ENCODE assay signal across 15 cellular contexts in the genomic region with DNA sequence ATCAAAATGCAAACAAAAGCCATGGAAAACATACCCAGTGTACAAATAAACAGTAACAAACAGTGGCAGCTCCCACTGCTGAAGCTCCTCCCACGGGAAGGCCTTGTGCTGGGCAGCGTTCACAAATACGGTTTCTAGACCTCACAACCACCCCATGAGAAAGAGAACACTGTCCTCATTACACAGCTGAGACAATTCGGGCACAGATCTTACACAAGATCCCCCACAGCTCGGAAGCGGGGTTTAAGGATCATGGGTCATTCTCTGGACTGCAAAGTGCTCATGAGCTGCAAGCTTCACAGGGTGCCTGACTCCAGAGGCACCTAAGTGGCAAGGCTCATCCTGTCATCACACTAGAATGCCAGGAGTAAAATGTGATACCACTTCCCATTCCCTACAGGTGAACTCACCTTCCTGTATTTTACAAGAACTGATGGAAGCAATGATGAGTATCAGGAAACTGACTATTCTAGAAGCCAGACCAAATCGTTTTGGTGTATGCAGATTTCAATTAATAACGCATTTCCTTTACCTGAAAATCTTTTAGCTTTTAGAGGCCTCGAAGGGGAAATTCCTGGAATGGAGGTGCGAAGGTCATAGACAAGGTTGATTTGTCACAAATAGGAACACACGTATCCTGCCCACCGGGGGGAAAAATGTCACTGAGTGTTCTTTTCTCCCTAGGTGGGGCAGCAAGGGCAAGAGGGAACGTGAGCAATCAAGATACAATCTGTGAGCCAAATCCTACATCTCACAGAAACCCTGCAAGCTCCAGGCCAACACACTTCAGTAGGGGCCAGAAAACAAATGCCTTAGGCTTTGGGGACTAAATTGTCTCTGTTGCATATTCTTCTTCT. TPM values are rescaled to one million over a fixed set of nuclear protein-coding genes. Genes with fewer than 3 reads are reported as not detected.
DNase-seq lines count a peak whose midpoint lies in the region; ATAC-seq, FAIRE-seq and TF ChIP-seq lines count a peak whose summit lies in the region.
"Had no signal": no experiment of that assay in that cellular context is flagged by ENCODE, and none has a peak within 500 bp of the region (broad histone marks: within the 10 kb centered on the region; RNA-seq: fewer than 3 reads in every experiment).

No MANE protein-coding gene starts in this region.

- DNase-seq in stimulated activated naive CD8-positive, alpha-beta T cell treated with anti-CD3 and anti-CD28 coated beads, Interleukin-15, Interleukin-2, amounts not matched to agents 100 U/mL and 50 U/mL, for 24 hours = no peak
- DNase-seq in choroid plexus epithelial cell (ENCODE audit: low read depth) (peak; percentile 78), mesendoderm (peak; percentile 69), GF-D8 (lab: John Stamatoyannopoulos, UW) (no peak), urothelium cell line (ENCODE audit: low spot score) (no peak), cerebellum (ENCODE audit: low spot score) (no peak)
- DNase-seq: natural killer cell; NCI-H1105; stimulated activated CD4-positive, alpha-beta T cell treated with anti-CD3 and anti-CD28 coated beads, Interleukin-4, amount 100 ng/mL, for 24 hours; SW 1271; transverse colon had no signal

- H2BK120ac ChIP-seq in mesendoderm (ENCODE audit: low read depth, low read length) = no peak overlapping the region

- no peak overlapping the region for H3K56ac ChIP-seq in mesendoderm (ENCODE audit: low read length)

- H3K4me1 ChIP-seq in mesendoderm (ENCODE audit: control insufficient read depth, low read depth, low read length) = peaks cover 2% of the 10 kb centered on the region

- H2BK15ac ChIP-seq in mesendoderm (replicated peaks; ENCODE audit: low read depth) = no peak overlapping the region

- TF ChIP-seq CTCF in choroid plexus epithelial cell (conservative IDR thresholded peaks at IDR 0.05; ENCODE audit: low read depth, low read length) = no peak

- H3K18ac ChIP-seq in mesendoderm (ENCODE audit: low read length) = no peak overlapping the region

- H3K79me1 ChIP-seq in mesendoderm (ENCODE audit: low read length) = peaks cover 44% of the 10 kb centered on the region

- no peak for ATAC-seq in stimulated activated naive CD8-positive, alpha-beta T cell treated with anti-CD3 and anti-CD28 coated beads, Interleukin-15, Interleukin-2, amounts not matched to agents 100 U/mL and 50 U/mL, for 24 hours
- no peak for ATAC-seq in GM19467 (IDR thresholded peaks at IDR 0.05; ENCODE audit: unreplicated experiment)
- ATAC-seq: natural killer cell had no signal

- no CpG with 5 or more reads among the region's 13 CpGs for WGBS in mesendoderm (ENCODE audit: extremely low coverage, insufficient coverage, low lambda C conversion rate)

- H3K27ac ChIP-seq in mesendoderm (ENCODE audit: low read depth, low read length) = no peak overlapping the region
- H3K27ac ChIP-seq: BLaER1, transverse colon had no signal

- no peaks in the 10 kb centered on the region for H3K27me3 Mint-ChIP-seq in stimulated activated naive CD8-positive, alpha-beta T cell treated with anti-CD3 and anti-CD28 coated beads, Interleukin-15, Interleukin-2, amounts not matched to agents 100 ng/mL and 50 ng/mL, for 24 hours

- no peak overlapping the region for H3K4me3 Mint-ChIP-seq in stimulated activated naive CD8-positive, alpha-beta T cell treated with anti-CD3 and anti-CD28 coated beads, Interleukin-15, Interleukin-2, amounts not matched to agents 100 ng/mL and 50 ng/mL, for 24 hours
- H3K4me3 Mint-ChIP-seq: natural killer cell had no signal

- H3K4me3 ChIP-seq in choroid plexus epithelial cell (ENCODE audit: low read depth, low read length) (no peak overlapping the region), mesendoderm (ENCODE audit: low read length) (no peak overlapping the region)
- H3K4me3 ChIP-seq: BLaER1, transverse colon had no signal

- no peak overlapping the region for H3K23ac ChIP-seq in mesendoderm (ENCODE audit: low read length)

- no peaks in the 10 kb centered on the region for H3K27me3 ChIP-seq in mesendoderm (ENCODE audit: insufficient read depth, low read length, poor library complexity)
- H3K27me3 ChIP-seq: BLaER1, transverse colon had no signal

- peaks cover 42% of the 10 kb centered on the region for H3K36me3 Mint-ChIP-seq in stimulated activated naive CD8-positive, alpha-beta T cell treated with anti-CD3 and anti-CD28 coated beads, Interleukin-15, Interleukin-2, amounts not matched to agents 100 ng/mL and 50 ng/mL, for 24 hours (ENCODE audit: low read depth)
- H3K36me3 Mint-ChIP-seq: natural killer cell had no signal

- no peak overlapping the region for H3K4me2 ChIP-seq in mesendoderm (ENCODE audit: low read length)
- H3K4me2 ChIP-seq: BLaER1 had no signal

- no peak overlapping the region for H2AK5ac ChIP-seq in mesendoderm (ENCODE audit: low read length)

- H2BK5ac ChIP-seq in mesendoderm (ENCODE audit: low read length) = no peak overlapping the region

- H4K8ac ChIP-seq in mesendoderm (ENCODE audit: low read depth, low read length) = no peak overlapping the region

- no peak overlapping the region for H3K4ac ChIP-seq in mesendoderm (ENCODE audit: low read depth, low read length)

- H3K9ac ChIP-seq in mesendoderm (ENCODE audit: low read length) = no peak overlapping the region
- H3K9ac ChIP-seq: BLaER1 had no signal

- no peak for FAIRE-seq in urothelium cell line (lab: Jason Lieb, UNC)
- FAIRE-seq: colon had no signal

- no peaks in the 10 kb centered on the region for H3K36me3 ChIP-seq in mesendoderm (ENCODE audit: control insufficient read depth, insufficient read depth, low read length)
- H3K36me3 ChIP-seq: transverse colon had no signal

- H3K4me1 Mint-ChIP-seq in stimulated activated naive CD8-positive, alpha-beta T cell treated with anti-CD3 and anti-CD28 coated beads, Interleukin-15, Interleukin-2, amounts not matched to agents 100 ng/mL and 50 ng/mL, for 24 hours (ENCODE audit: low read depth) = peaks cover 92% of the 10 kb centered on the region

- no peak overlapping the region for H4K5ac ChIP-seq in mesendoderm (ENCODE audit: low read length)

- peak overlapping the region; percentile 65 for H3K27ac Mint-ChIP-seq in stimulated activated naive CD8-positive, alpha-beta T cell treated with anti-CD3 and anti-CD28 coated beads, Interleukin-15, Interleukin-2, amounts not matched to agents 100 ng/mL and 50 ng/mL, for 24 hours

- H3K9me3 Mint-ChIP-seq in stimulated activated naive CD8-positive, alpha-beta T cell treated with anti-CD3 and anti-CD28 coated beads, Interleukin-15, Interleukin-2, amounts not matched to agents 100 ng/mL and 50 ng/mL, for 24 hours = no peaks in the 10 kb centered on the region
- H3K9me3 Mint-ChIP-seq: natural killer cell had no signal

- peaks cover 86% of the 10 kb centered on the region for H3K79me2 ChIP-seq in mesendoderm (ENCODE audit: control insufficient read depth, insufficient read depth, low read length)

RNA-seq across cellular contexts. Expression of a gene that starts 41.2 kb away (rescaled TPM):
- polyA plus RNA-seq in mesendoderm (2013, experiment 1 of 2) = 143 TPM
- polyA plus RNA-seq in mesendoderm (2013, experiment 2 of 2) = 145 TPM
- total RNA-seq in cerebellum = 32.2 TPM

Comparison
In these comparisons a context has a peak if more than half of its experiments do, and no peak if none do; other contexts are left out.
1. DNase-seq: peak in choroid plexus epithelial cell (single experiment) and mesendoderm (single experiment); none in stimulated activated naive CD8-positive, alpha-beta T cell treated with anti-CD3 and anti-CD28 coated beads, Interleukin-15, Interleukin-2, amounts not matched to agents 100 U/mL and 50 U/mL, for 24 hours (single experiment), GF-D8 (single experiment), urothelium cell line (single experiment) and cerebellum (single experiment).